Comparison of ENCODE assay signal across 28 cellular contexts in the genomic region with DNA sequence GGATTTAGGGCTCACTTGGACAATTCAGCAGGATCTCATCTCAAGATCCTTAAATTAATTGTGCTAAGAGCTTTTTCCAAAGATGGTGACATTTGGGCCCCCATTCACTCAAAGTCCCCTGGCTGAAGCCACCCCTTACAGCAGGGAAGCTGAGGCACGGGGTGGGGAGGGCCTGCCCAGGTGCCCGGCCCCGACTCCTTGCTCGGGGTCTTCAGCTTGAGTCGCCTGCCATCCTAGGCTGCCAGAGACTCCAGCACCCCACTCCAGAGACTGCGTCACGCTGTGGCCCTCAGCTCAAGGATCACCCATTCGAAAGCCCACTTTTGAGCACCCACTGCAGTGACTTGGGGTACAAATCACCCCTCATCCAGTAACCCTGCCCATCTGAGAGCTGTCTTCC. TPM values are rescaled to one million over a fixed set of nuclear protein-coding genes. Genes with fewer than 3 reads are reported as not detected.
"Had no signal": no experiment of that assay in that cellular context is flagged by ENCODE, and none has a peak within 500 bp of the region (broad histone marks: within the 10 kb centered on the region; RNA-seq: fewer than 3 reads in every experiment).

No MANE protein-coding gene starts in this region.

- H3K9me3 ChIP-seq: esophagus muscularis mucosa, heart right ventricle, ovary, testis, tibial artery, upper lobe of left lung had no signal

- H3K27me3 ChIP-seq: cardiac muscle cell, ovary, testis, upper lobe of left lung had no signal

- H3K36me3 ChIP-seq: cardiac muscle cell, esophagus muscularis mucosa, heart right ventricle, ovary, tibial artery, upper lobe of left lung had no signal

- H3K27ac ChIP-seq: cardiac muscle cell, coronary artery, esophagus muscularis mucosa, heart right ventricle, ovary, testis, tibial artery, upper lobe of left lung had no signal

- ATAC-seq: heart right ventricle; left colon; naive thymus-derived CD8-positive, alpha-beta T cell; sciatic nerve; stimulated activated memory B cell treated with anti-CD40 and anti-IgM and Interleukin-4, amounts not matched to agents 10 μg/mL and 1 μg/mL and 100 μg/mL, for 72 hours; stimulated activated naive CD8-positive, alpha-beta T cell treated with anti-CD3 and anti-CD28 coated beads, Interleukin-15, Interleukin-2, amounts not matched to agents 100 U/mL and 50 U/mL, for 24 hours had no signal

- DNase-seq: dermis blood vessel endothelial cell; effector memory CD4-positive, alpha-beta T cell; foreskin melanocyte; glutamatergic neuron; heart right ventricle; hypothalamus; kidney glomerular epithelial cell; mesenchymal stem cell; nephron progenitor cell; nucleus accumbens; stimulated activated CD4-positive, alpha-beta T cell treated with anti-CD3 and anti-CD28 coated beads, Interleukin-4, amount 100 ng/mL, for 4 hours; stimulated activated naive CD8-positive, alpha-beta T cell treated with anti-CD3 and anti-CD28 coated beads, Interleukin-15, Interleukin-2, amounts not matched to agents 100 U/mL and 50 U/mL, for 24 hours; substantia nigra; testis; upper lobe of left lung had no signal

- H3K4me3 ChIP-seq: cardiac muscle cell, coronary artery, esophagus muscularis mucosa, heart right ventricle, ovary, testis, tibial artery, upper lobe of left lung had no signal

RNA-seq across cellular contexts. Expression of gene GPR78, which starts 39.2 kb away (rescaled TPM):
- total RNA-seq: dermis blood vessel endothelial cell; endothelial cell of umbilical vein; epithelial cell of proximal tubule; esophagus muscularis mucosa; liver; lung microvascular endothelial cell; naive thymus-derived CD8-positive, alpha-beta T cell had no signal
- polyA plus RNA-seq: endothelial cell of umbilical vein; liver; naive thymus-derived CD8-positive, alpha-beta T cell had no signal

RNA-seq across cellular contexts. Expression of gene CPZ, which starts 51.6 kb away (rescaled TPM):
- total RNA-seq: dermis blood vessel endothelial cell; endothelial cell of umbilical vein; lung microvascular endothelial cell; naive thymus-derived CD8-positive, alpha-beta T cell had no signal
- polyA plus RNA-seq: endothelial cell of umbilical vein; naive thymus-derived CD8-positive, alpha-beta T cell had no signal
